32 cellular contexts compared by ENCODE assay signal in genomic region chr2:57602738-57603137, GRCh38.
DNase-seq lines count a peak whose midpoint lies in the region; ATAC-seq, FAIRE-seq and TF ChIP-seq lines count a peak whose summit lies in the region.
"Had no signal": no experiment of that assay in that cellular context is flagged by ENCODE, and none has a peak within 500 bp of the region (broad histone marks: within the 10 kb centered on the region; RNA-seq: fewer than 3 reads in every experiment).

No MANE protein-coding gene starts in this region.

- no peak overlapping the region for H3K4me3 Mint-ChIP-seq in activated T-cell treated with anti-CD3 and anti-CD28 coated beads, Interleukin-2, amount 50 U/mL, for 4 hours
- H3K4me3 Mint-ChIP-seq: activated naive CD4-positive, alpha-beta T cell treated with anti-CD3 and anti-CD28 coated beads, Interleukin-2, amount 50 U/mL, for 24 hours; activated T-helper 17 cell treated with anti-CD3 and anti-CD28 coated beads, Interleukin-2, amount 50 U/mL, for 72 hours had no signal

- TF ChIP-seq CTCF in GM12878 (IDR thresholded peaks at IDR 0.05 in 2 of 3, conservative IDR thresholded peaks at IDR 0.05 in 1 of 3; ENCODE audit: control insufficient read depth in 2 of 3, extremely low read depth in 1 of 3, insufficient read depth in 1 of 3, low read depth in 3 of 3, low read length in 3 of 3) (no peak), left lung (IDR thresholded peaks at IDR 0.05) (no peak)

- intact Hi-C loops in GM12878 (cut with micrococcal nuclease; ENCODE audit: unreplicated experiment) (no loop called here), left lung (cut with DNase I) (no loop called here)

- CTCF ChIA-PET in GM12878 (lab: Yijun Ruan, JAX), result interaction anchor here (0.6 to 0.9 kb wide), 2 partner anchors 9 to 701 kb away, joined by 3 to 4 read pairs; no protein-coding TSS in a partner anchor

- RAD21 ChIA-PET in GM12878 (lab: Charles Lee; ENCODE audit: unreplicated experiment), result no interaction called here

- TF ChIP-seq POLR2A in GM12878 (IDR thresholded peaks at IDR 0.05; ENCODE audit: low read depth, low read length), result no peak

- no peak overlapping the region for H3K4me2 ChIP-seq in GM12878 (ENCODE audit: control insufficient read depth, insufficient read depth)

- FAIRE-seq in GM12878 (lab: Jason Lieb, UNC), result no peak
- FAIRE-seq: A204.1, GM18507, islet of Langerhans had no signal

- no peak overlapping the region for H2AFZ ChIP-seq in GM12878 (ENCODE audit: control insufficient read depth, low read depth, low read length)

- H3K36me3 Mint-ChIP-seq in activated T-cell treated with anti-CD3 and anti-CD28 coated beads, Interleukin-2, amount 50 U/mL, for 4 hours (ENCODE audit: insufficient read depth), result no peaks in the 10 kb centered on the region
- H3K36me3 Mint-ChIP-seq: activated naive CD4-positive, alpha-beta T cell treated with anti-CD3 and anti-CD28 coated beads, Interleukin-2, amount 50 U/mL, for 24 hours had no signal

- H3K27me3 Mint-ChIP-seq in activated T-cell treated with anti-CD3 and anti-CD28 coated beads, Interleukin-2, amount 50 U/mL, for 4 hours (ENCODE audit: low read depth), result no peaks in the 10 kb centered on the region
- H3K27me3 Mint-ChIP-seq: activated naive CD4-positive, alpha-beta T cell treated with anti-CD3 and anti-CD28 coated beads, Interleukin-2, amount 50 U/mL, for 24 hours; activated T-helper 17 cell treated with anti-CD3 and anti-CD28 coated beads, Interleukin-2, amount 50 U/mL, for 72 hours had no signal

- TF ChIP-seq EP300 in GM12878 (IDR thresholded peaks at IDR 0.05; ENCODE audit: borderline replicate concordance in 1 of 2, control insufficient read depth in 1 of 2, low read depth in 2 of 2, low read length in 2 of 2), result no peak

- TF ChIP-seq RAD21 in GM12878 (IDR thresholded peaks at IDR 0.05; ENCODE audit: insufficient read depth, low read depth, low read length), result no peak

- H3K9me3 Mint-ChIP-seq in activated T-cell treated with anti-CD3 and anti-CD28 coated beads, Interleukin-2, amount 50 U/mL, for 4 hours, result peaks cover 27% of the 10 kb centered on the region

- no peaks in the 10 kb centered on the region for H3K4me1 ChIP-seq in GM12878 (ENCODE audit: control insufficient read depth, insufficient read depth, low read length)
- H3K4me1 ChIP-seq in left lung, result no peaks in the 10 kb centered on the region
- H3K4me1 ChIP-seq: left ventricle myocardium inferior, psoas muscle, uterus had no signal

- ATAC-seq in GM12878 (peak; percentile 67), left lung (no peak), SK-N-SH treated with all-trans-retinoic acid at 6 μM for 48 hours (no peak)
- ATAC-seq in activated T-cell treated with anti-CD3 and anti-CD28 coated beads, Interleukin-2, amount 50 U/mL, for 4 hours, result no peak
- ATAC-seq: activated T-helper 17 cell treated with anti-CD3 and anti-CD28 coated beads, Interleukin-2, amount 50 U/mL, for 72 hours; PC-3; psoas muscle; stimulated activated naive CD8-positive, alpha-beta T cell treated with anti-CD3 and anti-CD28 coated beads, Interleukin-15, Interleukin-2, amounts not matched to agents 100 U/mL and 50 U/mL, for 24 hours had no signal

- H3K27ac ChIP-seq in GM12878 (ENCODE audit: control insufficient read depth, insufficient read depth), result no peak overlapping the region
- H3K27ac ChIP-seq in left lung, result no peak overlapping the region
- H3K27ac ChIP-seq: left ventricle myocardium inferior, psoas muscle, uterus had no signal

- no peak overlapping the region for H3K4me3 ChIP-seq in GM12878
- H3K4me3 ChIP-seq in left lung, result no peak overlapping the region
- H3K4me3 ChIP-seq: left ventricle myocardium inferior, psoas muscle, uterus had no signal

- no peaks in the 10 kb centered on the region for H3K36me3 ChIP-seq in GM12878 (ENCODE audit: control insufficient read depth in 2 of 2, insufficient read depth in 2 of 2, low read length in 1 of 2)
- H3K36me3 ChIP-seq in left lung, result no peaks in the 10 kb centered on the region
- H3K36me3 ChIP-seq: left ventricle myocardium inferior, uterus had no signal

- POLR2A ChIA-PET in GM12878 (lab: Charles Lee), result no interaction called here

- DNase-seq in SIG-M5 treated with dmso at 0.1 percent for 504 hours (lab: John Stamatoyannopoulos, UW; ENCODE audit: unreplicated experiment) (peak; percentile 37), SIG-M5 (lab: John Stamatoyannopoulos, UW) (no peak), NOMO-1 (lab: John Stamatoyannopoulos, UW; ENCODE audit: unreplicated experiment in 2 of 2) (peak; percentile 11 to 47), GM12878 (ENCODE audit: low read depth, low spot score) (no peak), left lung (no peak), DMS114 treated with DMSO at 0.1 percent for 48 hours (lab: John Stamatoyannopoulos, UW; ENCODE audit: unreplicated experiment) (no peak)
- no peak for DNase-seq in activated T-cell treated with anti-CD3 and anti-CD28 coated beads, Interleukin-2, amount 50 U/mL, for 4 hours
- DNase-seq: activated CD4-positive, alpha-beta T cell treated with anti-CD3 and anti-CD28 coated beads, Interleukin-2, amount 50 U/mL, for 48 hours; activated CD4-positive, CD25-positive, alpha-beta regulatory T cell; amygdala; DMS79; effector CD4-positive, alpha-beta T cell; glutamatergic neuron; left ventricle myocardium inferior; mesendoderm; NCI-H1048; NCI-H1930; NCI-H446; NCI-H82; occipital lobe; PC-3; psoas muscle; stimulated activated naive CD8-positive, alpha-beta T cell treated with anti-CD3 and anti-CD28 coated beads, Interleukin-15, Interleukin-2, amounts not matched to agents 100 U/mL and 50 U/mL, for 24 hours; SW 1271; T1000; uterus had no signal

- H3K27me3 ChIP-seq in GM12878 (replicated peaks in 1 of 2; ENCODE audit: control insufficient read depth in 2 of 2, insufficient read depth in 2 of 2, low read length in 1 of 2) (no peaks in the 10 kb centered on the region), left lung (no peaks in the 10 kb centered on the region)
- H3K27me3 ChIP-seq: uterus had no signal

- WGBS in GM12878 (ENCODE audit: insufficient coverage, insufficient replicate concordance, low lambda C conversion rate, missing lambda C conversion rate), result 21% methylated on average over 2 of the region's 2 CpGs

- SMC1A ChIA-PET in GM12878 (lab: Charles Lee; ENCODE audit: uncharacterized antibody, unreplicated experiment), result interaction anchor here (2.2 kb wide), 1 partner anchor 13 kb away, joined by 11 read pairs; no protein-coding TSS in a partner anchor

- H3K79me2 ChIP-seq in GM12878 (ENCODE audit: control insufficient read depth, insufficient read depth, low read length), result no peaks in the 10 kb centered on the region

- no peak overlapping the region for H3K9ac ChIP-seq in GM12878 (ENCODE audit: control insufficient read depth, insufficient read depth, low read length)

- no peaks in the 10 kb centered on the region for H3K9me3 ChIP-seq in GM12878 (replicated peaks; ENCODE audit: control insufficient read depth, insufficient read depth, low read length)
- H3K9me3 ChIP-seq in left lung, result peaks cover 0 to 8% of the 10 kb centered on the region in 2 donors
- H3K9me3 ChIP-seq: psoas muscle, uterus had no signal

- no peaks in the 10 kb centered on the region for H3K4me1 Mint-ChIP-seq in activated T-cell treated with anti-CD3 and anti-CD28 coated beads, Interleukin-2, amount 50 U/mL, for 4 hours (ENCODE audit: low read depth)
- H3K4me1 Mint-ChIP-seq: activated naive CD4-positive, alpha-beta T cell treated with anti-CD3 and anti-CD28 coated beads, Interleukin-2, amount 50 U/mL, for 24 hours; activated T-helper 17 cell treated with anti-CD3 and anti-CD28 coated beads, Interleukin-2, amount 50 U/mL, for 72 hours had no signal

- no peaks in the 10 kb centered on the region for H4K20me1 ChIP-seq in GM12878 (ENCODE audit: control insufficient read depth, insufficient read depth)

- no TSS peak for BruUV-seq in GM12878 (replicated peaks; lab: Mats Ljungman, UMichigan)

- in situ Hi-C loops in GM12878 (cut with MboI), result no loop called here

TF ChIP-seq in GM12878, 131 proteins besides CTCF, POLR2A, EP300 and RAD21:
- TF ChIP-seq PKNOX1 (IDR thresholded peaks at IDR 0.05), result no peak
- TF ChIP-seq SPI1 (IDR thresholded peaks at IDR 0.05; ENCODE audit: borderline replicate concordance, insufficient read depth, low read depth, low read length), result peak; percentile 74; the same call in 1 of the 2 replicates

TF ChIP-seq in SK-N-SH treated with all-trans-retinoic acid at 6 μM for 48 hours, 23 proteins besides CTCF, POLR2A, EP300 and RAD21:
- TF ChIP-seq POU6F1 (CRISPR knock-in tag; IDR thresholded peaks at IDR 0.05; ENCODE audit: borderline replicate concordance, low read depth) (no peak), ISL1 (CRISPR knock-in tag; IDR thresholded peaks at IDR 0.05) (no peak), CSDC2 (CRISPR knock-in tag; IDR thresholded peaks at IDR 0.05) (no peak), SNAI2 (CRISPR knock-in tag; IDR thresholded peaks at IDR 0.05) (no peak), ZC3H10 (CRISPR knock-in tag; IDR thresholded peaks at IDR 0.05) (no peak), BACH2 (CRISPR knock-in tag; IDR thresholded peaks at IDR 0.05; ENCODE audit: borderline replicate concordance) (no peak), ZNF70 (CRISPR knock-in tag; IDR thresholded peaks at IDR 0.05) (no peak), RARB (CRISPR knock-in tag; IDR thresholded peaks at IDR 0.05) (no peak)

Comparison
In these comparisons a context has a peak if more than half of its experiments do, and no peak if none do; other contexts are left out.
1. DNase-seq: peak in SIG-M5 treated with dmso at 0.1 percent for 504 hours (single experiment) and NOMO-1 (2 of 2); none in SIG-M5 (single experiment), GM12878 (single experiment), left lung (0 of 2), activated T-cell treated with anti-CD3 and anti-CD28 coated beads, Interleukin-2, amount 50 U/mL, for 4 hours (single experiment) and DMS114 treated with DMSO at 0.1 percent for 48 hours (single experiment).